In genomic region chr11:114562166-114562916, GRCh38 we compare ENCODE assay signal across 23 cellular contexts. TPM values are rescaled to one million over a fixed set of nuclear protein-coding genes. Genes with fewer than 3 reads are reported as not detected.
DNase-seq lines count a peak whose midpoint lies in the region; ATAC-seq, FAIRE-seq and TF ChIP-seq lines count a peak whose summit lies in the region.
"Had no signal": no experiment of that assay in that cellular context is flagged by ENCODE, and none has a peak within 500 bp of the region (broad histone marks: within the 10 kb centered on the region; RNA-seq: fewer than 3 reads in every experiment).

No MANE protein-coding gene starts in this region.

- peak overlapping the region; percentile 3 for H3K27ac Mint-ChIP-seq in Caco-2 (ENCODE audit: unreplicated experiment)
- H3K27ac Mint-ChIP-seq: effector memory CD8-positive, alpha-beta T cell; stimulated activated naive CD8-positive, alpha-beta T cell treated with anti-CD3 and anti-CD28 coated beads, Interleukin-15, Interleukin-2, amounts not matched to agents 100 ng/mL and 50 ng/mL, for 24 hours; T-helper 17 cell had no signal

- H3K4me1 ChIP-seq in Caco-2, result peaks cover 30% of the 10 kb centered on the region
- H3K4me1 ChIP-seq: BLaER1, breast epithelium had no signal

- H3K4me3 ChIP-seq in Caco-2 (ENCODE audit: low read depth, low read length), result no peak overlapping the region
- H3K4me3 ChIP-seq: BLaER1, breast epithelium had no signal

- no peaks in the 10 kb centered on the region for H3K36me3 Mint-ChIP-seq in Caco-2 (ENCODE audit: insufficient read depth, unreplicated experiment)

- H3K27me3 Mint-ChIP-seq in Caco-2 (ENCODE audit: insufficient read depth, unreplicated experiment), result no peaks in the 10 kb centered on the region

- no peak for TF ChIP-seq CTCF in Caco-2 (IDR thresholded peaks at IDR 0.05; ENCODE audit: insufficient read depth in 1 of 2, low read depth in 1 of 2, low read length in 1 of 2, severe bottlenecking in 1 of 2, unreplicated experiment in 1 of 2)

- intact Hi-C loops in Caco-2 (cut with micrococcal nuclease; ENCODE audit: unreplicated experiment), result loop anchor here (10.0 kb wide), 1 partner anchor 278 kb away; no protein-coding TSS in a partner anchor

- H3K36me3 ChIP-seq in Caco-2 (ENCODE audit: control insufficient read depth, insufficient read depth, low read length), result no peaks in the 10 kb centered on the region
- H3K36me3 ChIP-seq: BLaER1, breast epithelium had no signal

- DNase-seq in Caco-2 (no peak), LHCN-M2 (ENCODE audit: low read depth) (peak; percentile 20), non-pigmented ciliary epithelial cell (ENCODE audit: low read depth) (peak; percentile 31)
- DNase-seq: activated CD4-positive, alpha-beta T cell treated with anti-CD3 and anti-CD28 coated beads for 1 hour; activated CD8-positive, alpha-beta memory T cell treated with anti-CD3 and anti-CD28 coated beads, Interleukin-2, amount 50 U/mL, for 4 hours; activated naive CD4-positive, alpha-beta T cell; DND-41; effector memory CD8-positive, alpha-beta T cell; NCI-H2081 treated with DMSO at 0.1 percent for 48 hours; occipital lobe; T-helper 17 cell had no signal

- peak; percentile 85 for FAIRE-seq in endometrium (lab: Jason Lieb, UNC)

- H3K9me3 Mint-ChIP-seq in Caco-2 (ENCODE audit: unreplicated experiment), result no peaks in the 10 kb centered on the region
- H3K9me3 Mint-ChIP-seq: effector memory CD8-positive, alpha-beta T cell had no signal

- H3K9me3 ChIP-seq in Caco-2, result 0 out of 2 replicates have a peak, but pooled peaks cover 2% of the 10 kb centered on the region
- H3K9me3 ChIP-seq: BLaER1, breast epithelium had no signal

- no peak for ATAC-seq in GM19351 (IDR thresholded peaks at IDR 0.05; ENCODE audit: unreplicated experiment)
- no peak for ATAC-seq in GM21576 (IDR thresholded peaks at IDR 0.05; ENCODE audit: unreplicated experiment)
- ATAC-seq in GM18907 (IDR thresholded peaks at IDR 0.05; ENCODE audit: unreplicated experiment), result no peak
- ATAC-seq in GM18520 (IDR thresholded peaks at IDR 0.05; ENCODE audit: unreplicated experiment), result no peak
- ATAC-seq: effector memory CD8-positive, alpha-beta T cell; T-helper 17 cell had no signal

- no peaks in the 10 kb centered on the region; the same call in 1 of the 2 replicates for H3K27me3 ChIP-seq in Caco-2 (replicated peaks; ENCODE audit: control insufficient read depth, insufficient read depth, low read length)
- H3K27me3 ChIP-seq: BLaER1, breast epithelium had no signal

- H3K4me1 Mint-ChIP-seq in Caco-2 (ENCODE audit: low read depth, unreplicated experiment), result peaks cover 42% of the 10 kb centered on the region
- H3K4me1 Mint-ChIP-seq: T-helper 17 cell had no signal

- peak overlapping the region; percentile 11 for H3K4me3 Mint-ChIP-seq in Caco-2 (ENCODE audit: unreplicated experiment)
- H3K4me3 Mint-ChIP-seq: effector memory CD8-positive, alpha-beta T cell; stimulated activated naive CD8-positive, alpha-beta T cell treated with anti-CD3 and anti-CD28 coated beads, Interleukin-15, Interleukin-2, amounts not matched to agents 100 ng/mL and 50 ng/mL, for 24 hours; T-helper 17 cell had no signal

- no TSS peak for BruUV-seq in Caco-2 (replicated peaks; lab: Mats Ljungman, UMichigan)

- CTCF ChIA-PET in Caco-2 (lab: Charles Lee), result interaction anchor here (0.7 kb wide), 1 partner anchor 26 kb away, joined by 3 read pairs; no protein-coding TSS in a partner anchor

- POLR2A ChIA-PET in Caco-2 (lab: Charles Lee), result no interaction called here

RNA-seq across cellular contexts. Expression of gene NXPE1, which starts 2.7 kb away (rescaled TPM):
- total RNA-seq in Caco-2 (2022) (not detected in 2 replicates), LHCN-M2 (2014; rRNA removed) (not detected in 2 replicates)
- polyA plus RNA-seq in LHCN-M2 (2012), result not detected
- total RNA-seq: HT1080, mucosa of gallbladder, occipital lobe, T-helper 17 cell, ureter had no signal
- polyA plus RNA-seq: keratinocyte had no signal

RNA-seq across cellular contexts. Expression of gene NXPE4, which starts 33.2 kb away (rescaled TPM):
- total RNA-seq in Caco-2 (2022), result not detected in 2 replicates
- not detected in 2 replicates for total RNA-seq in LHCN-M2 (2014; rRNA removed)
- not detected for polyA plus RNA-seq in LHCN-M2 (2012)
- total RNA-seq: HT1080, mucosa of gallbladder, occipital lobe, T-helper 17 cell, ureter had no signal
- polyA plus RNA-seq: keratinocyte had no signal

Comparison
In these comparisons a context has a peak if more than half of its experiments do, and no peak if none do; other contexts are left out.
1. DNase-seq: peak in LHCN-M2 (single experiment) and non-pigmented ciliary epithelial cell (single experiment); none in Caco-2 (0 of 2).